In the genomic region with DNA sequence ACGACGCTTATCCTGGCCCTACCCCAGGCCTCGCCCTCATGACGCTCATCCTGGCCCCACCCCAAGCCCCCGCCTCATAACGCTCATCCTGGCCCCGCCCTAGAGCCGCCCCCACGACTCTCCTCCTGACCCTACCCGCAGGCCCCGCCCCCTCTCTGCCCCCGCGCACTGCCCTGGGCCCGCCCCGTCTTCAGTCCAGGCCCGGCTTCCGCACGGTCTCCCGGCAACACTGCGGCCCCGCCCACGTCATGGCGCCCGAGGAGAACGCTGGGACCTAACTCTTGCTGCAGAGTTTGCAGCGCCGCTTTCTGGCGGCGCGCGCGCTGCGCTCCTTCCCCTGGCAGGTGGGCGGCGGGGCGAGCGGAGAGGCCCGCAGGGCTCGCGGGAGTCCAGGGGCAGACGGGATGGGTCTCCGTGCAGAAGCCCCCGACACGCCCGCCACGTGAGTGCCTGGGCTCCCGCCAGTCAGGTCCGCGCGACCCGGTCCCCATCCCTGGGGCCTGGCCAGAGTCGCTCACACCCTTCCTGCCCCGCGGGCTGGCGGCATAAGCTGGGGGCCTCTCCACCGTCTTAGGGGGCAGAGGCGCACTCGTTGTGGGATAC, we compare ENCODE assay signal across 1 cellular context.
TF ChIP-seq lines count a peak whose summit lies in the region.

No MANE protein-coding gene starts in this region.

TF ChIP-seq in GM12878, 131 proteins besides CTCF, POLR2A, EP300 and RAD21 (continued from another document):
- TF ChIP-seq CUX1 (IDR thresholded peaks at IDR 0.05; ENCODE audit: insufficient replicate concordance, low read depth, low read length) = no peak
